In genomic region chr2:231680992-231681852, GRCh38 we compare ENCODE assay signal across 1 cellular context.
A peak's percentile ranks its signal among the peaks of the same experiment; 100 is the strongest.
TF ChIP-seq lines count a peak whose summit lies in the region.

No MANE protein-coding gene starts in this region.

TF ChIP-seq in HepG2, 621 proteins besides CTCF, POLR2A, EP300 and RAD21 (continued from another document and continues in another):
- TF ChIP-seq DMTF1 (CRISPR knock-in tag; IDR thresholded peaks at IDR 0.05) (no peak), SKI (IDR thresholded peaks at IDR 0.05; ENCODE audit: partially characterized antibody) (peak; percentile 72), ZNF597 (CRISPR knock-in tag; IDR thresholded peaks at IDR 0.05) (0 out of 2 replicates have a peak, but pooled peaks have one; percentile 66), TFDP1 (CRISPR knock-in tag; IDR thresholded peaks at IDR 0.05; ENCODE audit: borderline replicate concordance) (peak; percentile 93), SIX1 (CRISPR knock-in tag; IDR thresholded peaks at IDR 0.05; ENCODE audit: borderline replicate concordance) (no peak), ARID5B (CRISPR knock-in tag; IDR thresholded peaks at IDR 0.05) (peak; percentile 24; the same call in 1 of the 2 replicates), GATAD2A (CRISPR knock-in tag; IDR thresholded peaks at IDR 0.05) (peak; percentile 26), ZNF432 (CRISPR knock-in tag; IDR thresholded peaks at IDR 0.05; ENCODE audit: borderline replicate concordance) (no peak), RERE (CRISPR knock-in tag; IDR thresholded peaks at IDR 0.05; ENCODE audit: low read depth) (no peak), SRSF1 (optimal IDR thresholded peaks at IDR 0.05; ENCODE audit: low read depth, low read length) (no peak), ZGPAT (CRISPR knock-in tag; IDR thresholded peaks at IDR 0.05) (peak; percentile 43; the same call in 1 of the 2 replicates), ZNF639 (CRISPR knock-in tag; conservative IDR thresholded peaks at IDR 0.05) (peak; percentile 83; the same call in 1 of the 2 replicates), NCOA1 (CRISPR knock-in tag; IDR thresholded peaks at IDR 0.05) (0 out of 2 replicates have a peak, but pooled peaks have one; percentile 19), SMAD9 (CRISPR knock-in tag; IDR thresholded peaks at IDR 0.05) (peak; percentile 88), ZNF337 (CRISPR knock-in tag; IDR thresholded peaks at IDR 0.05; ENCODE audit: borderline replicate concordance, low read depth) (peak; percentile 47; the same call in 1 of the 2 replicates), SNAPC2 (CRISPR knock-in tag; IDR thresholded peaks at IDR 0.05) (peak; percentile 90), RARA (CRISPR knock-in tag; IDR thresholded peaks at IDR 0.05) (peak; percentile 38; the same call in 1 of the 2 replicates), CCDC6 (CRISPR knock-in tag; IDR thresholded peaks at IDR 0.05) (peak; percentile 84), HBP1 (CRISPR knock-in tag; IDR thresholded peaks at IDR 0.05; ENCODE audit: low read depth) (0 out of 2 replicates have a peak, but pooled peaks have one; percentile 20), ZSCAN29 (CRISPR knock-in tag; conservative IDR thresholded peaks at IDR 0.05) (peak; percentile 92), ZBTB3 (CRISPR knock-in tag; IDR thresholded peaks at IDR 0.05; ENCODE audit: borderline replicate concordance, low read depth) (peak; percentile 71; the same call in 1 of the 2 replicates), GLI4 (CRISPR knock-in tag; IDR thresholded peaks at IDR 0.05; ENCODE audit: borderline replicate concordance) (peak; percentile 81; the same call in 1 of the 2 replicates), PAX8 (CRISPR knock-in tag; IDR thresholded peaks at IDR 0.05; ENCODE audit: borderline replicate concordance) (peak; percentile 34; the same call in 1 of the 2 replicates), ZNF20 (CRISPR knock-in tag; IDR thresholded peaks at IDR 0.05) (no peak), TAF15 (IDR thresholded peaks at IDR 0.05; ENCODE audit: low read depth, low read length, poor library complexity, severe bottlenecking) (peak; percentile 81), HOXA3 (CRISPR knock-in tag; IDR thresholded peaks at IDR 0.05) (peak; percentile 90), HOXD1 (CRISPR knock-in tag; IDR thresholded peaks at IDR 0.05) (0 out of 2 replicates have a peak, but pooled peaks have one; percentile 23), SOX5 (CRISPR knock-in tag; IDR thresholded peaks at IDR 0.05; ENCODE audit: borderline replicate concordance) (peak; percentile 55), GZF1 (CRISPR knock-in tag; IDR thresholded peaks at IDR 0.05) (no peak), SP4 (CRISPR knock-in tag; IDR thresholded peaks at IDR 0.05) (peak; percentile 96), ARNT2 (CRISPR knock-in tag; IDR thresholded peaks at IDR 0.05; ENCODE audit: low read depth) (peak; percentile 81; the same call in 1 of the 2 replicates), ZSCAN9 (CRISPR knock-in tag; IDR thresholded peaks at IDR 0.05; ENCODE audit: borderline replicate concordance) (0 out of 2 replicates have a peak, but pooled peaks have one; percentile 21), ETV6 (CRISPR knock-in tag; conservative IDR thresholded peaks at IDR 0.05) (peak; percentile 48; the same call in 1 of the 2 replicates), ZNF30 (CRISPR knock-in tag; IDR thresholded peaks at IDR 0.05) (peak; percentile 66; the same call in 1 of the 2 replicates), ZNF281 (CRISPR knock-in tag; IDR thresholded peaks at IDR 0.05; ENCODE audit: borderline replicate concordance) (peak; percentile 59), JDP2 (CRISPR knock-in tag; IDR thresholded peaks at IDR 0.05; ENCODE audit: borderline replicate concordance) (no peak; the same call in 1 of the 2 replicates)
